ENCODE assay signal across 9 cellular contexts in genomic region chr13:77751513-77752456, GRCh38. TPM values are rescaled to one million over a fixed set of nuclear protein-coding genes. Genes with fewer than 3 reads are reported as not detected.
A peak's percentile ranks its signal among the peaks of the same experiment; 100 is the strongest.
DNase-seq lines count a peak whose midpoint lies in the region; ATAC-seq and TF ChIP-seq lines count a peak whose summit lies in the region.
"Had no signal": no experiment of that assay in that cellular context is flagged by ENCODE, and none has a peak within 500 bp of the region (broad histone marks: within the 10 kb centered on the region; RNA-seq: fewer than 3 reads in every experiment).

No MANE protein-coding gene starts in this region.

- H3K9me3 Mint-ChIP-seq in activated CD8-positive, alpha-beta memory T cell treated with anti-CD3 and anti-CD28 coated beads, Interleukin-2, amount 10 ng/mL, durations not matched to agents 7 days and 5 days (ENCODE audit: low read depth): no peaks in the 10 kb centered on the region
- H3K9me3 Mint-ChIP-seq in nephron progenitor cell: no peaks in the 10 kb centered on the region
- H3K9me3 Mint-ChIP-seq: dendritic cell treated with granulocyte-macrophage colony-stimulating factor and Interleukin-4, amounts not matched to agents 40 ng/mL and 50 ng/mL, for 4 days had no signal

- peaks cover 10% of the 10 kb centered on the region for H3K4me1 Mint-ChIP-seq in activated CD8-positive, alpha-beta memory T cell treated with anti-CD3 and anti-CD28 coated beads, Interleukin-2, amount 10 ng/mL, durations not matched to agents 7 days and 5 days
- peaks cover 7% of the 10 kb centered on the region for H3K4me1 Mint-ChIP-seq in nephron progenitor cell

- TF ChIP-seq CTCF in nephron progenitor cell (IDR thresholded peaks at IDR 0.05): peak; percentile 75

- H3K27me3 Mint-ChIP-seq in activated CD8-positive, alpha-beta memory T cell treated with anti-CD3 and anti-CD28 coated beads, Interleukin-2, amount 10 ng/mL, durations not matched to agents 7 days and 5 days: no peaks in the 10 kb centered on the region
- H3K27me3 Mint-ChIP-seq in nephron progenitor cell (ENCODE audit: low read depth, poor library complexity): no peaks in the 10 kb centered on the region
- H3K27me3 Mint-ChIP-seq: dendritic cell treated with granulocyte-macrophage colony-stimulating factor and Interleukin-4, amounts not matched to agents 40 ng/mL and 50 ng/mL, for 4 days had no signal

- peak; percentile 82 for ATAC-seq in GM18909 (IDR thresholded peaks at IDR 0.05; ENCODE audit: poor library complexity, unreplicated experiment)
- ATAC-seq in HG03135 (IDR thresholded peaks at IDR 0.05; ENCODE audit: unreplicated experiment): peak; percentile 74
- ATAC-seq in activated CD8-positive, alpha-beta memory T cell treated with anti-CD3 and anti-CD28 coated beads, Interleukin-2, amount 10 ng/mL, durations not matched to agents 7 days and 5 days: peak; percentile 79

- peak overlapping the region; percentile 9 for H3K27ac Mint-ChIP-seq in activated CD8-positive, alpha-beta memory T cell treated with anti-CD3 and anti-CD28 coated beads, Interleukin-2, amount 10 ng/mL, durations not matched to agents 7 days and 5 days
- H3K27ac Mint-ChIP-seq in nephron progenitor cell: no peak overlapping the region
- H3K27ac Mint-ChIP-seq: dendritic cell treated with granulocyte-macrophage colony-stimulating factor and Interleukin-4, amounts not matched to agents 40 ng/mL and 50 ng/mL, for 4 days had no signal

- H3K4me3 Mint-ChIP-seq in activated CD8-positive, alpha-beta memory T cell treated with anti-CD3 and anti-CD28 coated beads, Interleukin-2, amount 10 ng/mL, durations not matched to agents 7 days and 5 days: no peak overlapping the region
- H3K4me3 Mint-ChIP-seq in nephron progenitor cell: no peak overlapping the region
- H3K4me3 Mint-ChIP-seq: dendritic cell treated with granulocyte-macrophage colony-stimulating factor and Interleukin-4, amounts not matched to agents 40 ng/mL and 50 ng/mL, for 4 days had no signal

- CTCF ChIA-PET in activated CD8-positive, alpha-beta memory T cell treated with anti-CD3 and anti-CD28 coated beads, Interleukin-2, amount 10 ng/mL, durations not matched to agents 7 days and 5 days (lab: Charles Lee): interaction anchor here (0.6 to 4.0 kb wide), 10 partner anchors 55 to 1875 kb away, joined by 3 to 20 read pairs (median 4); no protein-coding TSS in a partner anchor

- DNase-seq in COR-L47 (lab: John Stamatoyannopoulos, UW) (peak; percentile 52), NCI-H345 treated with DMSO at 0.1 percent for 48 hours (lab: John Stamatoyannopoulos, UW; ENCODE audit: unreplicated experiment) (peak; percentile 30), fibroblast of gingiva (ENCODE audit: low read depth) (peak; percentile 37), nephron progenitor cell (peak; percentile 23), UCSD-AML1 (lab: John Stamatoyannopoulos, UW; ENCODE audit: unreplicated experiment) (no peak)
- DNase-seq in activated CD8-positive, alpha-beta memory T cell treated with anti-CD3 and anti-CD28 coated beads, Interleukin-2, amount 10 ng/mL, durations not matched to agents 7 days and 5 days: peak; percentile 67

- peaks cover 22% of the 10 kb centered on the region for H3K36me3 Mint-ChIP-seq in activated CD8-positive, alpha-beta memory T cell treated with anti-CD3 and anti-CD28 coated beads, Interleukin-2, amount 10 ng/mL, durations not matched to agents 7 days and 5 days
- peaks cover 37% of the 10 kb centered on the region for H3K36me3 Mint-ChIP-seq in nephron progenitor cell (ENCODE audit: low read depth)

RNA-seq across cellular contexts. Expression of gene SLAIN1, which starts 54.3 kb away (rescaled TPM):
- total RNA-seq in activated CD8-positive, alpha-beta memory T cell treated with anti-CD3 and anti-CD28 coated beads, Interleukin-2, amount 10 ng/mL, durations not matched to agents 7 days and 5 days: 10 to 100 TPM; 40.1 to 44.2 TPM
